Comparison of ENCODE assay signal across 8 cellular contexts in the genomic region with DNA sequence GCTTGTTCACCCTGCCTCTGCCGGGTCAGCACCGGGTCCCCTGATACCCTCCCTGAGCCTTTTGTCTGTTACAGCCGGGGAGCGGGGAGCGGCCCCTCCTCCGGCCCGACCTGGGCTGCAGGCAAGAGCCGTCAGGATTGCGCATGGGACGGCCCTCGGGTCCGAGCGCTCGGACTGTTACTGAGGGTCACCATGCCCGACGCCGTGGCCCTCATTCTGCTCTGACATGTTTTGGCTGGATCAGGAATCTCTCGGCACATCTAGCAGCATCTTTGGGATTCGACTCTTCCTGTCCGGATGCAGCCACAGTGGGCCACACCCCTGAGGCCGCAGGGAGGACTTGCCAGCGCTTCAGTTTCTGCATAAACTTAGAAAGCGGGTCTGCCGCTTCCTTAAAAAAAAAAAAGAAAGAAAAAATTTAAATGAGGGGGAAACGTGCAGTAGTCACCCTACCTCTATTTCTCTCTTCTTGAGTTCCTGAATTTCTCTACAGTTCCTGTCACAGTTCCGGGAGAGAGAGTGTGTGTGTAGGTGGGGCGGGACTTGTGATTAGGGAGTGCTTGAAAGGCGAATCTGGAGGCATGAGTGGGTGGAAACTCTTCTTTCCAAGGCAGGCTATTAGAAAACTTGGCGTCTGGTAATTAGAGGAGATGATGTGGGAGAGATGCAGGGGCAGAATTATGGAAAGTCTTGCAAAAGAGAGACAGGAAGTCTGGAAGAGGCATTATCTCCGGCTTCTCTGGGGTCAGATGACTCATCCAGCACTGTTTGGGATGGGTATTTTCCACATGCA. TPM values are rescaled to one million over a fixed set of nuclear protein-coding genes. Genes with fewer than 3 reads are reported as not detected.
A peak's percentile ranks its signal among the peaks of the same experiment; 100 is the strongest.
DNase-seq lines count a peak whose midpoint lies in the region; ATAC-seq, FAIRE-seq and TF ChIP-seq lines count a peak whose summit lies in the region.

No MANE protein-coding gene starts in this region.

- H3K27ac ChIP-seq in endothelial cell of umbilical vein (ENCODE audit: insufficient read depth, low read depth, low read length), result peak overlapping the region; percentile 71
- H3K27ac ChIP-seq in mesendoderm (ENCODE audit: low read depth, low read length), result peak overlapping the region; percentile 88

- peaks cover 9% of the 10 kb centered on the region for H3K79me1 ChIP-seq in mesendoderm (ENCODE audit: low read length)

- H3K36me3 ChIP-seq in endothelial cell of umbilical vein (ENCODE audit: control insufficient read depth in 2 of 2, extremely low read depth in 1 of 2, insufficient read depth in 2 of 2, low read length in 2 of 2), result no peaks in the 10 kb centered on the region
- H3K36me3 ChIP-seq in mesendoderm (ENCODE audit: control insufficient read depth, insufficient read depth, low read length), result no peaks in the 10 kb centered on the region

- H3K36me3 Mint-ChIP-seq in activated CD8-positive, alpha-beta T cell treated with anti-CD3 and anti-CD28 coated beads, Interleukin-2, amount 10 ng/mL, durations not matched to agents 7 days and 5 days (ENCODE audit: low read depth), result peaks cover 27% of the 10 kb centered on the region

- DNase-seq in COLO829 (ENCODE audit: low spot score) (peak; percentile 86), H4 (ENCODE audit: low spot score) (peak; percentile 75), NCI-H345 (lab: John Stamatoyannopoulos, UW) (peak; percentile 63), endothelial cell of umbilical vein (ENCODE audit: low read depth, low spot score) (peak; percentile 82), mesendoderm (peak; percentile 69)
- peak; percentile 50 for DNase-seq in activated CD8-positive, alpha-beta T cell treated with anti-CD3 and anti-CD28 coated beads, Interleukin-2, amount 10 ng/mL, durations not matched to agents 7 days and 5 days
- no peak for DNase-seq in stimulated activated naive CD8-positive, alpha-beta T cell treated with anti-CD3 and anti-CD28 coated beads, Interleukin-15, amount 100 ng/mL, for 72 hours

- intact Hi-C loops in endothelial cell of umbilical vein (cut with micrococcal nuclease), result loop anchor here (1.0 to 5.0 kb wide), 6 partner anchors 19 to 526 kb away; a partner anchor contains a TSS

- peak overlapping the region; percentile 97 for H3K56ac ChIP-seq in mesendoderm (ENCODE audit: low read length)

- H3K4me1 ChIP-seq in endothelial cell of umbilical vein (ENCODE audit: control insufficient read depth, extremely low read depth, insufficient read depth, low read length) (peaks cover 27% of the 10 kb centered on the region), mesendoderm (ENCODE audit: control insufficient read depth, low read depth, low read length) (peaks cover 3% of the 10 kb centered on the region)

- H3K79me2 ChIP-seq in endothelial cell of umbilical vein (ENCODE audit: control insufficient read depth, insufficient read depth, low read length), result peaks cover 24% of the 10 kb centered on the region
- no peaks in the 10 kb centered on the region for H3K79me2 ChIP-seq in mesendoderm (ENCODE audit: control insufficient read depth, insufficient read depth, low read length)

- BruUV-seq in endothelial cell of umbilical vein (replicated peaks; lab: Mats Ljungman, UMichigan), result TSS peak; percentile 67

- H4K20me1 ChIP-seq in endothelial cell of umbilical vein (replicated peaks; ENCODE audit: control insufficient read depth, extremely low read depth, insufficient read depth, low read length), result no peaks in the 10 kb centered on the region

- H4K8ac ChIP-seq in mesendoderm (ENCODE audit: low read depth, low read length), result no peak overlapping the region

- no peak overlapping the region for H2AK5ac ChIP-seq in mesendoderm (ENCODE audit: low read length)

- peaks cover 39% of the 10 kb centered on the region for H3K4me1 Mint-ChIP-seq in activated CD8-positive, alpha-beta T cell treated with anti-CD3 and anti-CD28 coated beads, Interleukin-2, amount 10 ng/mL, durations not matched to agents 7 days and 5 days (ENCODE audit: low read depth)
- H3K4me1 Mint-ChIP-seq in stimulated activated naive CD8-positive, alpha-beta T cell treated with anti-CD3 and anti-CD28 coated beads, Interleukin-15, amount 100 ng/mL, for 72 hours, result peaks cover 42% of the 10 kb centered on the region

- peak overlapping the region; percentile 92 for H3K9ac ChIP-seq in endothelial cell of umbilical vein (replicated peaks; ENCODE audit: extremely low read depth, insufficient read depth, low read length)
- H3K9ac ChIP-seq in mesendoderm (ENCODE audit: low read length), result peak overlapping the region; percentile 89

- H3K27me3 ChIP-seq in endothelial cell of umbilical vein (ENCODE audit: control insufficient read depth in 2 of 2, insufficient read depth in 2 of 2, low read length in 2 of 2) (no peaks in the 10 kb centered on the region), mesendoderm (ENCODE audit: insufficient read depth, low read length, poor library complexity) (no peaks in the 10 kb centered on the region)

- POLR2A ChIA-PET in activated CD8-positive, alpha-beta T cell treated with anti-CD3 and anti-CD28 coated beads, Interleukin-2, amount 10 ng/mL, durations not matched to agents 7 days and 5 days (lab: Charles Lee), result interaction anchor here (0.9 to 1.6 kb wide), 3 partner anchors 38 to 219 kb away, joined by 3 to 7 read pairs (median 5); a partner anchor contains a TSS
- POLR2A ChIA-PET in endothelial cell of umbilical vein (lab: Charles Lee), result interaction anchor here (1.7 kb wide), 1 partner anchor 20 kb away, joined by 11 read pairs; no protein-coding TSS in a partner anchor

- H3K4me2 ChIP-seq in endothelial cell of umbilical vein (ENCODE audit: insufficient read depth, low read length) (peak overlapping the region; percentile 95), mesendoderm (ENCODE audit: low read length) (peak overlapping the region; percentile 86)

- H3K27me3 Mint-ChIP-seq in activated CD8-positive, alpha-beta T cell treated with anti-CD3 and anti-CD28 coated beads, Interleukin-2, amount 10 ng/mL, durations not matched to agents 7 days and 5 days (ENCODE audit: low read depth), result peaks cover 4% of the 10 kb centered on the region
- H3K27me3 Mint-ChIP-seq in stimulated activated naive CD8-positive, alpha-beta T cell treated with anti-CD3 and anti-CD28 coated beads, Interleukin-15, amount 100 ng/mL, for 72 hours, result no peaks in the 10 kb centered on the region

- ATAC-seq in activated CD8-positive, alpha-beta T cell treated with anti-CD3 and anti-CD28 coated beads, Interleukin-2, amount 10 ng/mL, durations not matched to agents 7 days and 5 days, result no peak
- ATAC-seq in stimulated activated naive CD8-positive, alpha-beta T cell treated with anti-CD3 and anti-CD28 coated beads, Interleukin-15, amount 100 ng/mL, for 72 hours, result no peak
- no peak for ATAC-seq in HG03520 (IDR thresholded peaks at IDR 0.05; ENCODE audit: unreplicated experiment)

- no peak overlapping the region for H3K23ac ChIP-seq in mesendoderm (ENCODE audit: low read length)

- no peak overlapping the region for H4K5ac ChIP-seq in mesendoderm (ENCODE audit: low read length)

- CTCF ChIA-PET in activated CD8-positive, alpha-beta T cell treated with anti-CD3 and anti-CD28 coated beads, Interleukin-2, amount 10 ng/mL, durations not matched to agents 7 days and 5 days (lab: Charles Lee), result interaction anchor here (1.0 to 1.6 kb wide), 2 partner anchors 200 to 527 kb away, joined by 3 read pairs; no protein-coding TSS in a partner anchor
- CTCF ChIA-PET in endothelial cell of umbilical vein (lab: Charles Lee), result interaction anchor here (1.7 kb wide), 2 partner anchors 36 to 158 kb away, joined by 5 to 8 read pairs; a partner anchor contains a TSS

- no peak overlapping the region for H2BK15ac ChIP-seq in mesendoderm (replicated peaks; ENCODE audit: low read depth)

- peak; percentile 88 for FAIRE-seq in endothelial cell of umbilical vein (lab: Jason Lieb, UNC)

- H2BK5ac ChIP-seq in mesendoderm (ENCODE audit: low read length), result no peak overlapping the region

- no CpG with 5 or more reads among the region's 30 CpGs for WGBS in mesendoderm (ENCODE audit: extremely low coverage, insufficient coverage, low lambda C conversion rate)

- H3K4me3 Mint-ChIP-seq in activated CD8-positive, alpha-beta T cell treated with anti-CD3 and anti-CD28 coated beads, Interleukin-2, amount 10 ng/mL, durations not matched to agents 7 days and 5 days, result peak overlapping the region; percentile 85
- peak overlapping the region; percentile 95 to 96 for H3K4me3 Mint-ChIP-seq in stimulated activated naive CD8-positive, alpha-beta T cell treated with anti-CD3 and anti-CD28 coated beads, Interleukin-15, amount 100 ng/mL, for 72 hours

- H3K18ac ChIP-seq in mesendoderm (ENCODE audit: low read length), result peak overlapping the region; percentile 65

- H2BK120ac ChIP-seq in mesendoderm (ENCODE audit: low read depth, low read length), result no peak overlapping the region

- no peaks in the 10 kb centered on the region for H3K9me3 Mint-ChIP-seq in activated CD8-positive, alpha-beta T cell treated with anti-CD3 and anti-CD28 coated beads, Interleukin-2, amount 10 ng/mL, durations not matched to agents 7 days and 5 days (ENCODE audit: insufficient read depth)
- H3K9me3 Mint-ChIP-seq in stimulated activated naive CD8-positive, alpha-beta T cell treated with anti-CD3 and anti-CD28 coated beads, Interleukin-15, amount 100 ng/mL, for 72 hours, result no peaks in the 10 kb centered on the region

- H3K27ac Mint-ChIP-seq in activated CD8-positive, alpha-beta T cell treated with anti-CD3 and anti-CD28 coated beads, Interleukin-2, amount 10 ng/mL, durations not matched to agents 7 days and 5 days, result peak overlapping the region; percentile 94
- peak overlapping the region; percentile 84 to 93 for H3K27ac Mint-ChIP-seq in stimulated activated naive CD8-positive, alpha-beta T cell treated with anti-CD3 and anti-CD28 coated beads, Interleukin-15, amount 100 ng/mL, for 72 hours

- dilution Hi-C loops in endothelial cell of umbilical vein (cut with MboI; ENCODE audit: extremely low pct_ligation_motif_present, low sequenced_read_pairs), result no loop called here

- no peak for TF ChIP-seq POLR2A in endothelial cell of umbilical vein (IDR thresholded peaks at IDR 0.05; ENCODE audit: low read depth, low read length)

- peak overlapping the region; percentile 45 to 83 (median 81) for H3K4me3 ChIP-seq in endothelial cell of umbilical vein (replicated peaks in 1 of 3; ENCODE audit: insufficient read depth in 1 of 3, low read depth in 1 of 3, low read length in 3 of 3)
- H3K4me3 ChIP-seq in mesendoderm (ENCODE audit: low read length), result peak overlapping the region; percentile 71

- H3K9me3 ChIP-seq in endothelial cell of umbilical vein (replicated peaks; ENCODE audit: control insufficient read depth, insufficient read depth, low read length), result no peaks in the 10 kb centered on the region

- peak overlapping the region; percentile 25 for H2AFZ ChIP-seq in endothelial cell of umbilical vein (ENCODE audit: low read depth, low read length)

- no peak overlapping the region for H3K4ac ChIP-seq in mesendoderm (ENCODE audit: low read depth, low read length)

- no peak for TF ChIP-seq CTCF in endothelial cell of umbilical vein (IDR thresholded peaks at IDR 0.05; ENCODE audit: extremely low read depth in 1 of 2, insufficient read depth in 1 of 2, low read depth in 1 of 2, low read length in 2 of 2)

- no peaks in the 10 kb centered on the region for H3K9me1 ChIP-seq in endothelial cell of umbilical vein (replicated peaks; ENCODE audit: control insufficient read depth, extremely low read depth, insufficient read depth, low read length)

RNA-seq across cellular contexts. Expression of a gene that starts 1.0 kb away (rescaled TPM):
- 9.3 and 20.2 TPM in 2 replicates for total RNA-seq in H4 (2014; rRNA removed; shearing (Covaris generic))
- 10 to 100 TPM; 18.6 to 19.9 TPM for total RNA-seq in activated CD8-positive, alpha-beta T cell treated with anti-CD3 and anti-CD28 coated beads, Interleukin-2, amount 10 ng/mL, durations not matched to agents 7 days and 5 days
- total RNA-seq in endothelial cell of umbilical vein, result 21.5 and 22.1 TPM in 2 replicates
- 12.2 and 17.6 TPM in 2 replicates for polyA plus RNA-seq in endothelial cell of umbilical vein
- 14.3 and 14.6 TPM in 2 replicates for polyA plus RNA-seq in endothelial cell of umbilical vein (2011; cell fraction: cytosol; rRNA removed)
- polyA plus RNA-seq in endothelial cell of umbilical vein (2011; cell fraction: nucleus; rRNA removed), result 38.5 and 50.6 TPM in 2 replicates
- polyA plus RNA-seq in endothelial cell of umbilical vein (2012), result 21.9 and 32.9 TPM in 2 replicates
- polyA minus RNA-seq in endothelial cell of umbilical vein, result 25.9 and 35.4 TPM in 2 replicates
- polyA minus RNA-seq in endothelial cell of umbilical vein (2011; cell fraction: cytosol; rRNA and poly(A)+ RNA removed), result 3.8 TPM
- polyA minus RNA-seq in endothelial cell of umbilical vein (2011; cell fraction: nucleus; rRNA and poly(A)+ RNA removed), result 22.7 and 38.3 TPM in 2 replicates
- 11.2 TPM for polyA plus RNA-seq in mesendoderm (2013, experiment 1 of 2)
- 11.0 TPM for polyA plus RNA-seq in mesendoderm (2013, experiment 2 of 2)

Comparison
In these comparisons a context has a peak if more than half of its experiments do, and no peak if none do; other contexts are left out.
1. DNase-seq: peak in COLO829 (single experiment), H4 (single experiment), NCI-H345 (single experiment), activated CD8-positive, alpha-beta T cell treated with anti-CD3 and anti-CD28 coated beads, Interleukin-2, amount 10 ng/mL, durations not matched to agents 7 days and 5 days (single experiment), endothelial cell of umbilical vein (single experiment) and mesendoderm (single experiment); none in stimulated activated naive CD8-positive, alpha-beta T cell treated with anti-CD3 and anti-CD28 coated beads, Interleukin-15, amount 100 ng/mL, for 72 hours (0 of 2).